In the genomic region with DNA sequence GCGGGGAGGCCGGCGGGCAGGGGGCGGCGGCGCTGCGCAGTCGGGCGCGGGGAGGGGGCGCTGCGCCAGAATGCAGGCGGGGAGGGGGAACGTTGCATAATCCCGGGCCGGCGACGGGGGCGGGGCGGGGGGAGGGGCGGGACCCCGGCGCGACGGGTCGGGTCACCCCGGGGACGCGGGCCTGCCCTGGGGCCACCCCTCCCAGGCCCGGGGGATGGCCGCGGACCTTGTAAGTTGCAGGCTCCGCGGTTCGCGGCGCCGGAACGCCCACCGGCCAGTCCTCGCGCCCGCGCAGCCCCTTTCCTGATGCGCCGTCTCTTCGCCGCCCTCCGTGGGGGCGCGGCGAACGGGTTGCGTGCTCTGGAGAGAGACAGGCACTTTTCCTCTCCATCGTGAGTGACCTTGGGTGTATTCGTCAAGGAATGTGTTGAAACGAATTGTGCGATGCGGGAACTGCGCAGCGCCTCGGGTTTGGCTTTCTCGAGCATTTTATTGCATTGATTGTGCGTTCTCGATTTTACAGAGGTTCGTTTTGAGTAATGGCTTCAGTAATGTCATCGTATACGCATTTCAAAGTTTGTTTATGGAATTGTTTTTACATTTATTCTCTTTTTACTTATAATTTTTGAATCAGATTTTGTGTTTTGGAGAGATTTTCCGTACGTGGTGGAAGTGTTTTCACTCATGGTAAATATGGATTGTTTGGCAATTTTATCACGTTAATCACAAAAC, we compare ENCODE assay signal across 1 cellular context.
A peak's percentile ranks its signal among the peaks of the same experiment; 100 is the strongest.
TF ChIP-seq lines count a peak whose summit lies in the region.

No MANE protein-coding gene starts in this region.

TF ChIP-seq in HepG2, 621 proteins besides CTCF, POLR2A, EP300 and RAD21 (continued from another document and continues in another):
- TF ChIP-seq, protein P1, sequence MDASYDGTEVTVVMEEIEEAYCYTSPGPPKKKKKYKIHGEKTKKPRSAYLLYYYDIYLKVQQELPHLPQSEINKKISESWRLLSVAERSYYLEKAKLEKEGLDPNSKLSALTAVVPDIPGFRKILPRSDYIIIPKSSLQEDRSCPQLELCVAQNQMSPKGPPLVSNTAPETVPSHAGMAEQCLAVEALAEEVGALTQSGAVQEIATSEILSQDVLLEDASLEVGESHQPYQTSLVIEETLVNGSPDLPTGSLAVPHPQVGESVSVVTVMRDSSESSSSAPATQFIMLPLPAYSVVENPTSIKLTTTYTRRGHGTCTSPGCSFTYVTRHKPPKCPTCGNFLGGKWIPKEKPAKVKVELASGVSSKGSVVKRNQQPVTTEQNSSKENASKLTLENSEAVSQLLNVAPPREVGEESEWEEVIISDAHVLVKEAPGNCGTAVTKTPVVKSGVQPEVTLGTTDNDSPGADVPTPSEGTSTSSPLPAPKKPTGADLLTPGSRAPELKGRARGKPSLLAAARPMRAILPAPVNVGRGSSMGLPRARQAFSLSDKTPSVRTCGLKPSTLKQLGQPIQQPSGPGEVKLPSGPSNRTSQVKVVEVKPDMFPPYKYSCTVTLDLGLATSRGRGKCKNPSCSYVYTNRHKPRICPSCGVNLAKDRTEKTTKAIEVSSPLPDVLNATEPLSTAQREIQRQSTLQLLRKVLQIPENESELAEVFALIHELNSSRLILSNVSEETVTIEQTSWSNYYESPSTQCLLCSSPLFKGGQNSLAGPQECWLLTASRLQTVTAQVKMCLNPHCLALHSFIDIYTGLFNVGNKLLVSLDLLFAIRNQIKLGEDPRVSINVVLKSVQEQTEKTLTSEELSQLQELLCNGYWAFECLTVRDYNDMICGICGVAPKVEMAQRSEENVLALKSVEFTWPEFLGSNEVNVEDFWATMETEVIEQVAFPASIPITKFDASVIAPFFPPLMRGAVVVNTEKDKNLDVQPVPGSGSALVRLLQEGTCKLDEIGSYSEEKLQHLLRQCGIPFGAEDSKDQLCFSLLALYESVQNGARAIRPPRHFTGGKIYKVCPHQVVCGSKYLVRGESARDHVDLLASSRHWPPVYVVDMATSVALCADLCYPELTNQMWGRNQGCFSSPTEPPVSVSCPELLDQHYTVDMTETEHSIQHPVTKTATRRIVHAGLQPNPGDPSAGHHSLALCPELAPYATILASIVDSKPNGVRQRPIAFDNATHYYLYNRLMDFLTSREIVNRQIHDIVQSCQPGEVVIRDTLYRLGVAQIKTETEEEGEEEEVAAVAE (CRISPR knock-in tag; IDR thresholded peaks at IDR 0.05; ENCODE audit: borderline replicate concordance), result no peak
- no peak for TF ChIP-seq ZNF703 (CRISPR knock-in tag; IDR thresholded peaks at IDR 0.05; ENCODE audit: borderline replicate concordance)
- TF ChIP-seq BRCA1 (CRISPR knock-in tag; IDR thresholded peaks at IDR 0.05), result no peak
- no peak for TF ChIP-seq IKZF4 (CRISPR knock-in tag; IDR thresholded peaks at IDR 0.05; ENCODE audit: borderline replicate concordance, low read depth, not compliant biosample characterization)
- TF ChIP-seq TAF15 (IDR thresholded peaks at IDR 0.05; ENCODE audit: low read depth, low read length, poor library complexity, severe bottlenecking), result no peak
- peak; percentile 84 for TF ChIP-seq KDM2A (CRISPR knock-in tag; IDR thresholded peaks at IDR 0.05; ENCODE audit: borderline replicate concordance, low read depth)
- TF ChIP-seq, protein P2, sequence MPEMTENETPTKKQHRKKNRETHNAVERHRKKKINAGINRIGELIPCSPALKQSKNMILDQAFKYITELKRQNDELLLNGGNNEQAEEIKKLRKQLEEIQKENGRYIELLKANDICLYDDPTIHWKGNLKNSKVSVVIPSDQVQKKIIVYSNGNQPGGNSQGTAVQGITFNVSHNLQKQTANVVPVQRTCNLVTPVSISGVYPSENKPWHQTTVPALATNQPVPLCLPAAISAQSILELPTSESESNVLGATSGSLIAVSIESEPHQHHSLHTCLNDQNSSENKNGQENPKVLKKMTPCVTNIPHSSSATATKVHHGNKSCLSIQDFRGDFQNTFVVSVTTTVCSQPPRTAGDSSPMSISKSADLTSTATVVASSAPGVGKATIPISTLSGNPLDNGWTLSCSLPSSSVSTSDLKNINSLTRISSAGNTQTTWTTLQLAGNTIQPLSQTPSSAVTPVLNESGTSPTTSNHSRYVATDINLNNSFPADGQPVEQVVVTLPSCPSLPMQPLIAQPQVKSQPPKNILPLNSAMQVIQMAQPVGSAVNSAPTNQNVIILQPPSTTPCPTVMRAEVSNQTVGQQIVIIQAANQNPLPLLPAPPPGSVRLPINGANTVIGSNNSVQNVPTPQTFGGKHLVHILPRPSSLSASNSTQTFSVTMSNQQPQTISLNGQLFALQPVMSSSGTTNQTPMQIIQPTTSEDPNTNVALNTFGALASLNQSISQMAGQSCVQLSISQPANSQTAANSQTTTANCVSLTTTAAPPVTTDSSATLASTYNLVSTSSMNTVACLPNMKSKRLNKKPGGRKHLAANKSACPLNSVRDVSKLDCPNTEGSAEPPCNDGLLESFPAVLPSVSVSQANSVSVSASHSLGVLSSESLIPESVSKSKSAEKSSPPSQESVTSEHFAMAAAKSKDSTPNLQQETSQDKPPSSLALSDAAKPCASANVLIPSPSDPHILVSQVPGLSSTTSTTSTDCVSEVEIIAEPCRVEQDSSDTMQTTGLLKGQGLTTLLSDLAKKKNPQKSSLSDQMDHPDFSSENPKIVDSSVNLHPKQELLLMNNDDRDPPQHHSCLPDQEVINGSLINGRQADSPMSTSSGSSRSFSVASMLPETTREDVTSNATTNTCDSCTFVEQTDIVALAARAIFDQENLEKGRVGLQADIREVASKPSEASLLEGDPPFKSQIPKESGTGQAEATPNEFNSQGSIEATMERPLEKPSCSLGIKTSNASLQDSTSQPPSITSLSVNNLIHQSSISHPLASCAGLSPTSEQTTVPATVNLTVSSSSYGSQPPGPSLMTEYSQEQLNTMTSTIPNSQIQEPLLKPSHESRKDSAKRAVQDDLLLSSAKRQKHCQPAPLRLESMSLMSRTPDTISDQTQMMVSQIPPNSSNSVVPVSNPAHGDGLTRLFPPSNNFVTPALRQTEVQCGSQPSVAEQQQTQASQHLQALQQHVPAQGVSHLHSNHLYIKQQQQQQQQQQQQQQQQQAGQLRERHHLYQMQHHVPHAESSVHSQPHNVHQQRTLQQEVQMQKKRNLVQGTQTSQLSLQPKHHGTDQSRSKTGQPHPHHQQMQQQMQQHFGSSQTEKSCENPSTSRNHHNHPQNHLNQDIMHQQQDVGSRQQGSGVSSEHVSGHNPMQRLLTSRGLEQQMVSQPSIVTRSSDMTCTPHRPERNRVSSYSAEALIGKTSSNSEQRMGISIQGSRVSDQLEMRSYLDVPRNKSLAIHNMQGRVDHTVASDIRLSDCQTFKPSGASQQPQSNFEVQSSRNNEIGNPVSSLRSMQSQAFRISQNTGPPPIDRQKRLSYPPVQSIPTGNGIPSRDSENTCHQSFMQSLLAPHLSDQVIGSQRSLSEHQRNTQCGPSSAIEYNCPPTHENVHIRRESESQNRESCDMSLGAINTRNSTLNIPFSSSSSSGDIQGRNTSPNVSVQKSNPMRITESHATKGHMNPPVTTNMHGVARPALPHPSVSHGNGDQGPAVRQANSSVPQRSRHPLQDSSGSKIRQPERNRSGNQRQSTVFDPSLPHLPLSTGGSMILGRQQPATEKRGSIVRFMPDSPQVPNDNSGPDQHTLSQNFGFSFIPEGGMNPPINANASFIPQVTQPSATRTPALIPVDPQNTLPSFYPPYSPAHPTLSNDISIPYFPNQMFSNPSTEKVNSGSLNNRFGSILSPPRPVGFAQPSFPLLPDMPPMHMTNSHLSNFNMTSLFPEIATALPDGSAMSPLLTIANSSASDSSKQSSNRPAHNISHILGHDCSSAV (CRISPR knock-in tag; IDR thresholded peaks at IDR 0.05; ENCODE audit: borderline replicate concordance), result no peak
- TF ChIP-seq, protein P3, sequence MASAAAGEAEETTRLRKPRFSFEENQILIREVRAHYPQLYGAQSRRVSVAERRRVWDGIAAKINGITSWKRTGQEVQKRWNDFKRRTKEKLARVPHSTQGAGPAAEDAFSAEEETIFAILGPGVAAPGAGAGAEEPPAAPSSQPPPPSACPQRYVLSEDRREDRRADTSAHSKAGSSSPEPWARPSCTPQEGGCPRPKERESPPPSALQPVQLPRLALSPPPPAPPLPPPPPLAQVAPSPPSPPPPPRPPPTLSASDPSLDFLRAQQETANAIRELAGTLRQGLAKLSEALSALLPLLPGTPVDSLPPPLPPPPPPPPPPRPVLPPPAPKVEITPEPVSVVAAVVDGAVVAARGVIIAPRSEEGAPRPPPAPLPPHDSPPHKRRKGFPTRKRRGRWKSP (CRISPR knock-in tag; IDR thresholded peaks at IDR 0.05), result peak; percentile 48; the same call in 1 of the 2 replicates
- TF ChIP-seq HMGA1 (CRISPR knock-in tag; conservative IDR thresholded peaks at IDR 0.05), result no peak
- TF ChIP-seq HCFC1 (IDR thresholded peaks at IDR 0.05; ENCODE audit: low read depth, low read length), result no peak
- TF ChIP-seq ATF7-NPFF (CRISPR knock-in tag; IDR thresholded peaks at IDR 0.05; ENCODE audit: low read depth), result no peak
- no peak for TF ChIP-seq ARNTL (CRISPR knock-in tag; IDR thresholded peaks at IDR 0.05)
- TF ChIP-seq YY1 (IDR thresholded peaks at IDR 0.05; ENCODE audit: insufficient read depth, insufficient replicate concordance, low read depth, low read length), result no peak
- TF ChIP-seq, protein P4, sequence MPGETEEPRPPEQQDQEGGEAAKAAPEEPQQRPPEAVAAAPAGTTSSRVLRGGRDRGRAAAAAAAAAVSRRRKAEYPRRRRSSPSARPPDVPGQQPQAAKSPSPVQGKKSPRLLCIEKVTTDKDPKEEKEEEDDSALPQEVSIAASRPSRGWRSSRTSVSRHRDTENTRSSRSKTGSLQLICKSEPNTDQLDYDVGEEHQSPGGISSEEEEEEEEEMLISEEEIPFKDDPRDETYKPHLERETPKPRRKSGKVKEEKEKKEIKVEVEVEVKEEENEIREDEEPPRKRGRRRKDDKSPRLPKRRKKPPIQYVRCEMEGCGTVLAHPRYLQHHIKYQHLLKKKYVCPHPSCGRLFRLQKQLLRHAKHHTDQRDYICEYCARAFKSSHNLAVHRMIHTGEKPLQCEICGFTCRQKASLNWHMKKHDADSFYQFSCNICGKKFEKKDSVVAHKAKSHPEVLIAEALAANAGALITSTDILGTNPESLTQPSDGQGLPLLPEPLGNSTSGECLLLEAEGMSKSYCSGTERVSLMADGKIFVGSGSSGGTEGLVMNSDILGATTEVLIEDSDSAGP (CRISPR knock-in tag; IDR thresholded peaks at IDR 0.05; ENCODE audit: borderline replicate concordance), result peak; percentile 40; the same call in 1 of the 2 replicates
- TF ChIP-seq, protein P5, sequence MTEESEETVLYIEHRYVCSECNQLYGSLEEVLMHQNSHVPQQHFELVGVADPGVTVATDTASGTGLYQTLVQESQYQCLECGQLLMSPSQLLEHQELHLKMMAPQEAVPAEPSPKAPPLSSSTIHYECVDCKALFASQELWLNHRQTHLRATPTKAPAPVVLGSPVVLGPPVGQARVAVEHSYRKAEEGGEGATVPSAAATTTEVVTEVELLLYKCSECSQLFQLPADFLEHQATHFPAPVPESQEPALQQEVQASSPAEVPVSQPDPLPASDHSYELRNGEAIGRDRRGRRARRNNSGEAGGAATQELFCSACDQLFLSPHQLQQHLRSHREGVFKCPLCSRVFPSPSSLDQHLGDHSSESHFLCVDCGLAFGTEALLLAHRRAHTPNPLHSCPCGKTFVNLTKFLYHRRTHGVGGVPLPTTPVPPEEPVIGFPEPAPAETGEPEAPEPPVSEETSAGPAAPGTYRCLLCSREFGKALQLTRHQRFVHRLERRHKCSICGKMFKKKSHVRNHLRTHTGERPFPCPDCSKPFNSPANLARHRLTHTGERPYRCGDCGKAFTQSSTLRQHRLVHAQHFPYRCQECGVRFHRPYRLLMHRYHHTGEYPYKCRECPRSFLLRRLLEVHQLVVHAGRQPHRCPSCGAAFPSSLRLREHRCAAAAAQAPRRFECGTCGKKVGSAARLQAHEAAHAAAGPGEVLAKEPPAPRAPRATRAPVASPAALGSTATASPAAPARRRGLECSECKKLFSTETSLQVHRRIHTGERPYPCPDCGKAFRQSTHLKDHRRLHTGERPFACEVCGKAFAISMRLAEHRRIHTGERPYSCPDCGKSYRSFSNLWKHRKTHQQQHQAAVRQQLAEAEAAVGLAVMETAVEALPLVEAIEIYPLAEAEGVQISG (CRISPR knock-in tag; IDR thresholded peaks at IDR 0.05), result 0 out of 2 replicates have a peak, but pooled peaks have one; percentile 10
- no peak for TF ChIP-seq TARDBP (CRISPR knock-in tag; IDR thresholded peaks at IDR 0.05)
- 0 out of 2 replicates have a peak, but pooled peaks have one; percentile 26 for TF ChIP-seq SMAD3 (CRISPR knock-in tag; IDR thresholded peaks at IDR 0.05)
- peak; percentile 27; the same call in 1 of the 2 replicates for TF ChIP-seq TBX2 (CRISPR knock-in tag; IDR thresholded peaks at IDR 0.05; ENCODE audit: borderline replicate concordance)
- no peak for TF ChIP-seq ZNF367 (CRISPR knock-in tag; IDR thresholded peaks at IDR 0.05; ENCODE audit: borderline replicate concordance)
- TF ChIP-seq DMAP1 (CRISPR knock-in tag; IDR thresholded peaks at IDR 0.05), result peak; percentile 19; the same call in 1 of the 2 replicates
- TF ChIP-seq AGO1 (IDR thresholded peaks at IDR 0.05; ENCODE audit: low read depth, low read length, poor library complexity, severe bottlenecking), result peak; percentile 44
- TF ChIP-seq ZNF607 (CRISPR knock-in tag; IDR thresholded peaks at IDR 0.05; ENCODE audit: borderline replicate concordance), result no peak
- TF ChIP-seq ZNF253 (CRISPR knock-in tag; IDR thresholded peaks at IDR 0.05; ENCODE audit: borderline replicate concordance), result no peak
- no peak for TF ChIP-seq EEA1 (CRISPR knock-in tag; IDR thresholded peaks at IDR 0.05; ENCODE audit: borderline replicate concordance)
- TF ChIP-seq, protein P6, sequence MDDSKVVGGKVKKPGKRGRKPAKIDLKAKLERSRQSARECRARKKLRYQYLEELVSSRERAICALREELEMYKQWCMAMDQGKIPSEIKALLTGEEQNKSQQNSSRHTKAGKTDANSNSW (CRISPR knock-in tag; IDR thresholded peaks at IDR 0.05; ENCODE audit: borderline replicate concordance), result no peak
- no peak for TF ChIP-seq SRY (CRISPR knock-in tag; IDR thresholded peaks at IDR 0.05)
- no peak for TF ChIP-seq NFIB (CRISPR knock-in tag; IDR thresholded peaks at IDR 0.05; ENCODE audit: borderline replicate concordance)
- TF ChIP-seq SNAI1 (CRISPR knock-in tag; IDR thresholded peaks at IDR 0.05; ENCODE audit: borderline replicate concordance), result no peak
- no peak for TF ChIP-seq JUNB (CRISPR knock-in tag; IDR thresholded peaks at IDR 0.05; ENCODE audit: borderline replicate concordance)
- TF ChIP-seq, protein P7, sequence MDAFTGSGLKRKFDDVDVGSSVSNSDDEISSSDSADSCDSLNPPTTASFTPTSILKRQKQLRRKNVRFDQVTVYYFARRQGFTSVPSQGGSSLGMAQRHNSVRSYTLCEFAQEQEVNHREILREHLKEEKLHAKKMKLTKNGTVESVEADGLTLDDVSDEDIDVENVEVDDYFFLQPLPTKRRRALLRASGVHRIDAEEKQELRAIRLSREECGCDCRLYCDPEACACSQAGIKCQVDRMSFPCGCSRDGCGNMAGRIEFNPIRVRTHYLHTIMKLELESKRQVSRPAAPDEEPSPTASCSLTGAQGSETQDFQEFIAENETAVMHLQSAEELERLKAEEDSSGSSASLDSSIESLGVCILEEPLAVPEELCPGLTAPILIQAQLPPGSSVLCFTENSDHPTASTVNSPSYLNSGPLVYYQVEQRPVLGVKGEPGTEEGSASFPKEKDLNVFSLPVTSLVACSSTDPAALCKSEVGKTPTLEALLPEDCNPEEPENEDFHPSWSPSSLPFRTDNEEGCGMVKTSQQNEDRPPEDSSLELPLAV (CRISPR knock-in tag; conservative IDR thresholded peaks at IDR 0.05; ENCODE audit: low read depth), result no peak
- TF ChIP-seq YEATS2 (CRISPR knock-in tag; IDR thresholded peaks at IDR 0.05; ENCODE audit: borderline replicate concordance), result no peak
- TF ChIP-seq ZNF563 (CRISPR knock-in tag; IDR thresholded peaks at IDR 0.05), result no peak
- TF ChIP-seq, protein P8, sequence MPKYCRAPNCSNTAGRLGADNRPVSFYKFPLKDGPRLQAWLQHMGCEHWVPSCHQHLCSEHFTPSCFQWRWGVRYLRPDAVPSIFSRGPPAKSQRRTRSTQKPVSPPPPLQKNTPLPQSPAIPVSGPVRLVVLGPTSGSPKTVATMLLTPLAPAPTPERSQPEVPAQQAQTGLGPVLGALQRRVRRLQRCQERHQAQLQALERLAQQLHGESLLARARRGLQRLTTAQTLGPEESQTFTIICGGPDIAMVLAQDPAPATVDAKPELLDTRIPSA (CRISPR knock-in tag; IDR thresholded peaks at IDR 0.05; ENCODE audit: borderline replicate concordance), result no peak
- TF ChIP-seq ZNF674 (CRISPR knock-in tag; IDR thresholded peaks at IDR 0.05; ENCODE audit: low read depth), result no peak
